In genomic region chr1:166671627-166672026, GRCh38 we compare ENCODE assay signal across 8 cellular contexts.
"Had no signal": no experiment of that assay in that cellular context is flagged by ENCODE, and none has a peak within 500 bp of the region (broad histone marks: within the 10 kb centered on the region; RNA-seq: fewer than 3 reads in every experiment).

No MANE protein-coding gene starts in this region.

- H3K4me1 ChIP-seq: HAP-1 had no signal

- H3K4me3 Mint-ChIP-seq: HFFc6 had no signal

- H3K4me3 ChIP-seq: HAP-1, K562 had no signal

- H3K36me3 ChIP-seq: HAP-1 had no signal

- H3K27ac Mint-ChIP-seq: HFFc6 had no signal

- ATAC-seq: HCT116, K562 had no signal

- DNase-seq: GOT3, H7, HFFc6, IMR-90, KG1 had no signal
